ENCODE assay signal across 34 cellular contexts in genomic region chr7:68550635-68551034, GRCh38.
"Had no signal": no experiment of that assay in that cellular context is flagged by ENCODE, and none has a peak within 500 bp of the region (broad histone marks: within the 10 kb centered on the region; RNA-seq: fewer than 3 reads in every experiment).

No MANE protein-coding gene starts in this region.

- H3K4me3 ChIP-seq: adrenal gland, ascending aorta, body of pancreas, breast epithelium, cardiac muscle cell had no signal

- H3K36me3 ChIP-seq: adrenal gland, ascending aorta, brain microvascular endothelial cell, breast epithelium, cardiac muscle cell had no signal

- H3K27me3 ChIP-seq: adrenal gland, ascending aorta, body of pancreas, brain microvascular endothelial cell, breast epithelium, cardiac muscle cell had no signal

- FAIRE-seq: astrocyte, bronchial epithelial cell had no signal

- H3K27ac ChIP-seq: adrenal gland, ascending aorta, body of pancreas, brain microvascular endothelial cell, breast epithelium, cardiac muscle cell had no signal

- DNase-seq: activated effector memory CD4-positive, alpha-beta T cell treated with anti-CD3 and anti-CD28 coated beads, Interleukin-2, amount 50 U/mL, for 16 hours; activated effector memory CD4-positive, alpha-beta T cell treated with Interleukin-2 at 50 U/mL for 16 hours; activated gamma-delta T cell; activated gamma-delta T cell treated with Interleukin-2 at 50 U/mL for 16 hours; activated naive CD4-positive, alpha-beta T cell; activated naive CD4-positive, alpha-beta T cell treated with anti-CD3 and anti-CD28 coated beads for 36 hours; activated naive CD4-positive, alpha-beta T cell treated with anti-CD3 and anti-CD28 coated beads, Interleukin-2, amount 10 ng/mL, durations not matched to agents 7 days and 5 days; activated naive CD4-positive, alpha-beta T cell treated with anti-CD3 and anti-CD28 coated beads, Interleukin-2, amount 50 U/mL, for 16 hours; activated naive CD4-positive, alpha-beta T cell treated with Interleukin-2 at 50 U/mL for 16 hours; activated naive CD8-positive, alpha-beta T cell treated with anti-CD3 and anti-CD28 coated beads for 36 hours; activated naive CD8-positive, alpha-beta T cell treated with anti-CD3 and anti-CD28 coated beads, Interleukin-2, amount 10 ng/mL, durations not matched to agents 7 days and 5 days; activated naive CD8-positive, alpha-beta T cell treated with anti-CD3 and anti-CD28 coated beads, Interleukin-2, amount 50 U/mL, for 24 hours; activated T-cell treated with anti-CD3 and anti-CD28 coated beads, Interleukin-2, amount 50 U/mL, for 1 hour; activated T-cell treated with anti-CD3 and anti-CD28 coated beads, Interleukin-2, amount 50 U/mL, for 24 hours; activated T-cell treated with anti-CD3 and anti-CD28 coated beads, Interleukin-2, amount 50 U/mL, for 4 hours; activated T-cell treated with anti-CD3 and anti-CD28 coated beads, Interleukin-2, amount 50 U/mL, for 48 hours; activated T-cell treated with anti-CD3 and anti-CD28 coated beads, Interleukin-2, amount 50 U/mL, for 72 hours; adrenal gland; amniotic stem cell; amygdala; anterior cingulate cortex; aorta; body of pancreas; brain microvascular endothelial cell; caudate nucleus; central memory CD4-positive, alpha-beta T cell; cerebellar nuclear complex had no signal

- H3K9me3 ChIP-seq: adrenal gland, ascending aorta, body of pancreas, breast epithelium had no signal

- H3K4me1 ChIP-seq: adrenal gland, ascending aorta, body of pancreas, breast epithelium had no signal

- ATAC-seq: activated naive CD4-positive, alpha-beta T cell treated with anti-CD3 and anti-CD28 coated beads, Interleukin-2, amount 50 U/mL, for 72 hours; activated naive CD8-positive, alpha-beta T cell treated with anti-CD3 and anti-CD28 coated beads, Interleukin-2, amount 50 U/mL, for 24 hours; activated T-cell treated with anti-CD3 and anti-CD28 coated beads, Interleukin-2, amount 50 U/mL, for 4 hours; activated T-cell treated with anti-CD3 and anti-CD28 coated beads, Interleukin-2, amount 50 U/mL, for 72 hours; activated T-helper 17 cell treated with anti-CD3 and anti-CD28 coated beads, Interleukin-2, amount 50 U/mL, for 72 hours; body of pancreas had no signal
